17 cellular contexts compared by ENCODE assay signal in genomic region chr1:208228550-208228949, GRCh38.
"Had no signal": no experiment of that assay in that cellular context is flagged by ENCODE, and none has a peak within 500 bp of the region (broad histone marks: within the 10 kb centered on the region; RNA-seq: fewer than 3 reads in every experiment).

No MANE protein-coding gene starts in this region.

- H3K4me3 ChIP-seq: cardiac muscle cell, right atrium auricular region, smooth muscle cell, upper lobe of left lung had no signal

- H3K4me3 Mint-ChIP-seq: activated CD8-positive, alpha-beta T cell treated with anti-CD3 and anti-CD28 coated beads, Interleukin-2, amount 10 ng/mL, durations not matched to agents 7 days and 5 days; stimulated activated memory B cell treated with anti-CD40 and anti-IgM and Interleukin-4, amounts not matched to agents 10 μg/mL and 1 μg/mL and 100 μg/mL, for 72 hours; T-helper 1 cell treated with Interleukin-12 subunit alpha and Interleukin-12 subunit beta and Interleukin-4 antibody, amounts not matched to agents 30 μg/mL and 1 μg/mL, for 36 hours; WTC11 had no signal

- DNase-seq: activated CD4-positive, alpha-beta T cell treated with anti-CD3 and anti-CD28 coated beads for 48 hours; activated CD8-positive, alpha-beta memory T cell treated with anti-CD3 and anti-CD28 coated beads, Interleukin-2, amount 50 U/mL, for 48 hours; activated CD8-positive, alpha-beta T cell treated with anti-CD3 and anti-CD28 coated beads, Interleukin-2, amount 10 ng/mL, durations not matched to agents 7 days and 5 days; activated naive CD4-positive, alpha-beta T cell; aorta; effector CD8-positive, alpha-beta T cell; left colon; mesendoderm; posterior cingulate gyrus; substantia nigra; upper lobe of left lung had no signal

- ATAC-seq: activated CD8-positive, alpha-beta T cell treated with anti-CD3 and anti-CD28 coated beads, Interleukin-2, amount 10 ng/mL, durations not matched to agents 7 days and 5 days; stimulated activated memory B cell treated with anti-CD40 and anti-IgM and Interleukin-4, amounts not matched to agents 10 μg/mL and 1 μg/mL and 100 μg/mL, for 72 hours; WTC11 had no signal

- H3K4me1 Mint-ChIP-seq: stimulated activated memory B cell treated with anti-CD40 and anti-IgM and Interleukin-4, amounts not matched to agents 10 μg/mL and 1 μg/mL and 100 μg/mL, for 72 hours had no signal

- H3K27ac ChIP-seq: cardiac muscle cell had no signal

- H3K9me3 Mint-ChIP-seq: stimulated activated memory B cell treated with anti-CD40 and anti-IgM and Interleukin-4, amounts not matched to agents 10 μg/mL and 1 μg/mL and 100 μg/mL, for 72 hours; T-helper 1 cell treated with Interleukin-12 subunit alpha and Interleukin-12 subunit beta and Interleukin-4 antibody, amounts not matched to agents 30 μg/mL and 1 μg/mL, for 36 hours had no signal

- H3K27ac Mint-ChIP-seq: activated CD8-positive, alpha-beta T cell treated with anti-CD3 and anti-CD28 coated beads, Interleukin-2, amount 10 ng/mL, durations not matched to agents 7 days and 5 days; stimulated activated memory B cell treated with anti-CD40 and anti-IgM and Interleukin-4, amounts not matched to agents 10 μg/mL and 1 μg/mL and 100 μg/mL, for 72 hours; T-helper 1 cell treated with Interleukin-12 subunit alpha and Interleukin-12 subunit beta and Interleukin-4 antibody, amounts not matched to agents 30 μg/mL and 1 μg/mL, for 36 hours; WTC11 had no signal

- H3K36me3 Mint-ChIP-seq: stimulated activated memory B cell treated with anti-CD40 and anti-IgM and Interleukin-4, amounts not matched to agents 10 μg/mL and 1 μg/mL and 100 μg/mL, for 72 hours; WTC11 had no signal

- H3K36me3 ChIP-seq: cardiac muscle cell, right atrium auricular region had no signal

- H3K9me3 ChIP-seq: right atrium auricular region, upper lobe of left lung had no signal

- H3K27me3 ChIP-seq: cardiac muscle cell, right atrium auricular region, upper lobe of left lung had no signal
